ENCODE assay signal across 18 cellular contexts in genomic region chr4:153517159-153517558, GRCh38. TPM values are rescaled to one million over a fixed set of nuclear protein-coding genes. Genes with fewer than 3 reads are reported as not detected.
DNase-seq lines count a peak whose midpoint lies in the region; ATAC-seq and TF ChIP-seq lines count a peak whose summit lies in the region.
"Had no signal": no experiment of that assay in that cellular context is flagged by ENCODE, and none has a peak within 500 bp of the region (broad histone marks: within the 10 kb centered on the region; RNA-seq: fewer than 3 reads in every experiment).

No MANE protein-coding gene starts in this region.

- H3K27ac ChIP-seq in OCI-LY1 (ENCODE audit: low read depth, low read length, poor library complexity, severe bottlenecking) (peak overlapping the region; percentile 12), spleen (peak overlapping the region in 7 of 8 donors; percentile 35 to 86 (median 69))
- H3K27ac ChIP-seq: brain microvascular endothelial cell, WERI-Rb-1 had no signal

- 0 out of 2 replicates have a peak, but pooled peaks cover 3% of the 10 kb centered on the region for H4K20me1 ChIP-seq in OCI-LY1 (ENCODE audit: insufficient read depth, low read length)

- 90 to 97% (median 93%) methylated on average over 3 of the region's 3 CpGs for WGBS in spleen, 5 donors

- intact Hi-C loops in spleen (cut with DNase I; ENCODE audit: low total_unique reads), result loop anchor here (10.0 kb wide), 1 partner anchor 82 kb away; no protein-coding TSS in a partner anchor

- no peaks in the 10 kb centered on the region for H3K9me2 ChIP-seq in OCI-LY1 (ENCODE audit: low read depth, low read length)

- no peaks in the 10 kb centered on the region for H3K9me3 ChIP-seq in OCI-LY1 (ENCODE audit: low read length)
- H3K9me3 ChIP-seq in spleen, result no peaks in the 10 kb centered on the region
- H3K9me3 ChIP-seq: esophagus squamous epithelium, upper lobe of left lung had no signal

- peaks cover 83% of the 10 kb centered on the region for H3K4me1 Mint-ChIP-seq in activated T-cell treated with anti-CD3 and anti-CD28 coated beads, Interleukin-2, amount 50 U/mL, for 72 hours (ENCODE audit: low read depth)

- peak overlapping the region; percentile 34 for H3K4me2 ChIP-seq in OCI-LY1 (ENCODE audit: low read length)

- TF ChIP-seq CTCF in OCI-LY1 (IDR thresholded peaks at IDR 0.05; ENCODE audit: low read length), result no peak
- no peak for TF ChIP-seq CTCF in epithelial cell of esophagus (IDR thresholded peaks at IDR 0.05; ENCODE audit: insufficient read depth, low read depth, low read length, missing control alignments)
- TF ChIP-seq CTCF in spleen (IDR thresholded peaks at IDR 0.05 in 8 of 11, conservative IDR thresholded peaks at IDR 0.05 in 3 of 11), result no peak

- peak overlapping the region; percentile 95 for H3K27ac Mint-ChIP-seq in activated T-cell treated with anti-CD3 and anti-CD28 coated beads, Interleukin-2, amount 50 U/mL, for 72 hours

- H3K9me3 Mint-ChIP-seq in activated T-cell treated with anti-CD3 and anti-CD28 coated beads, Interleukin-2, amount 50 U/mL, for 72 hours, result no peaks in the 10 kb centered on the region

- H3K4me3 Mint-ChIP-seq in activated T-cell treated with anti-CD3 and anti-CD28 coated beads, Interleukin-2, amount 50 U/mL, for 72 hours, result no peak overlapping the region
- H3K4me3 Mint-ChIP-seq: neural crest cell had no signal

- no peaks in the 10 kb centered on the region for H3K27me3 Mint-ChIP-seq in activated T-cell treated with anti-CD3 and anti-CD28 coated beads, Interleukin-2, amount 50 U/mL, for 72 hours (ENCODE audit: low read depth)

- no peak for ATAC-seq in activated T-cell treated with anti-CD3 and anti-CD28 coated beads, Interleukin-2, amount 50 U/mL, for 72 hours (replicated peaks in 1 of 2)

- H3F3A ChIP-seq in OCI-LY1 (ENCODE audit: insufficient read depth, low read length), result 0 out of 2 replicates have a peak, but pooled peaks cover 10% of the 10 kb centered on the region

- H3K9ac ChIP-seq in OCI-LY1 (ENCODE audit: low read length), result no peak overlapping the region

- H3K79me2 ChIP-seq in OCI-LY1 (ENCODE audit: insufficient read depth, low read length), result peaks cover 100% of the 10 kb centered on the region

- H3K36me3 Mint-ChIP-seq in activated T-cell treated with anti-CD3 and anti-CD28 coated beads, Interleukin-2, amount 50 U/mL, for 72 hours (ENCODE audit: insufficient read depth in 2 of 2), result no peaks in the 10 kb centered on the region

- TF ChIP-seq POLR2A in spleen (IDR thresholded peaks at IDR 0.05), result no peak

- H3K4me3 ChIP-seq in OCI-LY1 (ENCODE audit: low read depth, low read length, poor library complexity, severe bottlenecking), result no peak overlapping the region
- no peak overlapping the region for H3K4me3 ChIP-seq in epithelial cell of esophagus (ENCODE audit: low read length)
- H3K4me3 ChIP-seq in spleen, result no peak overlapping the region
- H3K4me3 ChIP-seq: esophagus squamous epithelium, upper lobe of left lung had no signal

- H3K4me1 ChIP-seq in OCI-LY1 (ENCODE audit: insufficient read depth, low read length, severe bottlenecking), result peaks cover 87% of the 10 kb centered on the region
- H3K4me1 ChIP-seq in spleen, result peaks cover 48 to 100% (median 87%) of the 10 kb centered on the region in 6 donors

- no peaks in the 10 kb centered on the region for H3K27me3 ChIP-seq in OCI-LY1 (ENCODE audit: insufficient read depth, low read length)
- no peaks in the 10 kb centered on the region for H3K27me3 ChIP-seq in spleen (replicated peaks in 1 of 7)
- H3K27me3 ChIP-seq: brain microvascular endothelial cell, esophagus squamous epithelium, upper lobe of left lung had no signal

- DNase-seq in activated T-cell treated with anti-CD3 and anti-CD28 coated beads, Interleukin-2, amount 50 U/mL, for 72 hours, result no peak
- DNase-seq in activated T-cell treated with anti-CD3 and anti-CD28 coated beads, Interleukin-2, amount 50 U/mL, for 1 hour, result no peak
- peak; percentile 69 for DNase-seq in epithelial cell of esophagus (ENCODE audit: low read depth)
- DNase-seq in spleen, result no peak
- DNase-seq in HUDEP-2 (lab: John Stamatoyannopoulos, UW; ENCODE audit: unreplicated experiment in 76 of 76), result no peak
- no peak for DNase-seq in LoVo (ENCODE audit: low spot score)
- no peak for DNase-seq in activated CD8-positive, alpha-beta memory T cell treated with anti-CD3 and anti-CD28 coated beads, Interleukin-2, amount 50 U/mL, for 4 hours
- DNase-seq: activated naive CD4-positive, alpha-beta T cell; brain microvascular endothelial cell; COR-L47; esophagus squamous epithelium; head of caudate nucleus; NCI-H1694 treated with DMSO at 0.1 percent for 48 hours; stimulated activated naive CD4-positive, alpha-beta T cell treated with Interleukin-2 at 50 U/mL for 16 hours; upper lobe of left lung; WERI-Rb-1 had no signal

- H2AFZ ChIP-seq in OCI-LY1 (ENCODE audit: low read length), result no peak overlapping the region

- peaks cover 66% of the 10 kb centered on the region for H3K36me3 ChIP-seq in OCI-LY1 (ENCODE audit: insufficient read depth, low read length)
- H3K36me3 ChIP-seq in spleen, result peaks cover 0 to 24% (median 4%) of the 10 kb centered on the region in 6 donors
- H3K36me3 ChIP-seq: brain microvascular endothelial cell, upper lobe of left lung, WERI-Rb-1 had no signal

RNA-seq across cellular contexts. Expression of gene TMEM131L, which starts 51.0 kb away (rescaled TPM):
- total RNA-seq in activated T-cell treated with anti-CD3 and anti-CD28 coated beads, Interleukin-2, amount 50 U/mL, for 72 hours, result 10 to 100 TPM; 32.7 to 44.4 TPM
- total RNA-seq in spleen, result 100 to 1,000 TPM in 1 of 7 donors, 10 to 100 TPM in 6; 73.5 to 105 (median 83.1) TPM
- 10 to 100 TPM; 20.9 to 23.1 (median 21.5) TPM for polyA plus RNA-seq in spleen
